In genomic region chr22:36904260-36904659, GRCh38 we compare ENCODE assay signal across 1 cellular context.
TF ChIP-seq lines count a peak whose summit lies in the region.

No MANE protein-coding gene starts in this region.

TF ChIP-seq in GM23338, 12 proteins besides CTCF, POLR2A, EP300 and RAD21 (continued from another document):
- TF ChIP-seq ZNF462 (CRISPR knock-in tag; IDR thresholded peaks at IDR 0.05) = no peak
- no peak for TF ChIP-seq ZNF331 (CRISPR knock-in tag; IDR thresholded peaks at IDR 0.05; ENCODE audit: low read depth)
- TF ChIP-seq STAT1 (IDR thresholded peaks at IDR 0.05; ENCODE audit: unreplicated experiment) = no peak
- no peak for TF ChIP-seq REST (IDR thresholded peaks at IDR 0.05; ENCODE audit: unreplicated experiment)
- TF ChIP-seq, protein P1, sequence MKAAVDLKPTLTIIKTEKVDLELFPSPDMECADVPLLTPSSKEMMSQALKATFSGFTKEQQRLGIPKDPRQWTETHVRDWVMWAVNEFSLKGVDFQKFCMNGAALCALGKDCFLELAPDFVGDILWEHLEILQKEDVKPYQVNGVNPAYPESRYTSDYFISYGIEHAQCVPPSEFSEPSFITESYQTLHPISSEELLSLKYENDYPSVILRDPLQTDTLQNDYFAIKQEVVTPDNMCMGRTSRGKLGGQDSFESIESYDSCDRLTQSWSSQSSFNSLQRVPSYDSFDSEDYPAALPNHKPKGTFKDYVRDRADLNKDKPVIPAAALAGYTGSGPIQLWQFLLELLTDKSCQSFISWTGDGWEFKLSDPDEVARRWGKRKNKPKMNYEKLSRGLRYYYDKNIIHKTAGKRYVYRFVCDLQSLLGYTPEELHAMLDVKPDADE (IDR thresholded peaks at IDR 0.05) = no peak
- no peak for TF ChIP-seq CREB1 (CRISPR knock-in tag; IDR thresholded peaks at IDR 0.05; ENCODE audit: low read depth)
- no peak for TF ChIP-seq JUNB (IDR thresholded peaks at IDR 0.05; ENCODE audit: unreplicated experiment)
- no peak for TF ChIP-seq EZH2 (IDR thresholded peaks at IDR 0.05; ENCODE audit: low read depth, unreplicated experiment)
- TF ChIP-seq ZNF114 (CRISPR knock-in tag; IDR thresholded peaks at IDR 0.05) = no peak
